ENCODE assay signal across 17 cellular contexts in the genomic region with DNA sequence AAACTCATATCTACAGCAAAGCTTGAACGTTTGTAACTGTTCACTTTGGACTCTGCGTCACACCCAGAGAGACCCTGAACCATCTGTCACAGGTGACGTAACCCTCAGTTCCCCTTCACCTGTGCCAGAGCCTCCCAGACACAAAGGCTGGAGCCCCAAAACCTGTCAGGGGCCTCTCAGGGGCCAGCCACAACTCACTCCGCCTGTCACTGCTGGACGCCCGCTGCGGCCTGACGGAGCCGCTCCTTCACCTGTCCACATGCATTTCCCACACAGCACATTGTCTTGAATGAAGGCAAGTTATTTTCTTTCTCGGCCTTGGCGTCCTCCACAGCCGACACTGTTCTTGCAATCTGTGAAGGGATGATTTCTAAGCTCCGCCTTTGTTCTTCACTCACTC. TPM values are rescaled to one million over a fixed set of nuclear protein-coding genes. Genes with fewer than 3 reads are reported as not detected.
A peak's percentile ranks its signal among the peaks of the same experiment; 100 is the strongest.
DNase-seq lines count a peak whose midpoint lies in the region; ATAC-seq, FAIRE-seq and TF ChIP-seq lines count a peak whose summit lies in the region.
"Had no signal": no experiment of that assay in that cellular context is flagged by ENCODE, and none has a peak within 500 bp of the region (broad histone marks: within the 10 kb centered on the region; RNA-seq: fewer than 3 reads in every experiment).

No MANE protein-coding gene starts in this region.

- no peak for DNase-seq in activated T-cell treated with anti-CD3 and anti-CD28 coated beads, Interleukin-2, amount 50 U/mL, for 72 hours
- no peak for DNase-seq in activated T-cell treated with anti-CD3 and anti-CD28 coated beads, Interleukin-2, amount 50 U/mL, for 1 hour
- DNase-seq in RWPE2 (ENCODE audit: low spot score), result no peak
- DNase-seq in chondrocyte (ENCODE audit: low spot score), result peak; percentile 54
- DNase-seq in small intestine, result peak; percentile 70
- DNase-seq in OCI-M2 (lab: John Stamatoyannopoulos, UW; ENCODE audit: unreplicated experiment), result no peak
- DNase-seq in foreskin fibroblast, result no peak
- DNase-seq: gastrocnemius medialis, NCI-H1092, NCI-H2171 had no signal

- peak overlapping the region; percentile 59 to 66 for H3K4me3 Mint-ChIP-seq in activated T-cell treated with anti-CD3 and anti-CD28 coated beads, Interleukin-2, amount 50 U/mL, for 72 hours
- H3K4me3 Mint-ChIP-seq in chondrocyte (ENCODE audit: unreplicated experiment), result no peak overlapping the region

- no peaks in the 10 kb centered on the region for H3K27me3 ChIP-seq in RWPE2 (ENCODE audit: insufficient read depth, poor library complexity, severe bottlenecking)
- no peaks in the 10 kb centered on the region for H3K27me3 ChIP-seq in small intestine (ENCODE audit: control insufficient read depth in 2 of 2, insufficient read depth in 2 of 2, low read length in 2 of 2)
- H3K27me3 ChIP-seq: gastrocnemius medialis had no signal

- H3K4me1 ChIP-seq in RWPE2 (ENCODE audit: insufficient read depth, poor library complexity, severe bottlenecking) (peaks cover 7% of the 10 kb centered on the region), small intestine (ENCODE audit: control insufficient read depth in 2 of 2, insufficient read depth in 1 of 2, low read depth in 1 of 2, low read length in 1 of 2) (peaks cover 0 to 2% of the 10 kb centered on the region in 2 donors)
- H3K4me1 ChIP-seq: HAP-1 had no signal

- H3K4me1 Mint-ChIP-seq in activated T-cell treated with anti-CD3 and anti-CD28 coated beads, Interleukin-2, amount 50 U/mL, for 72 hours (ENCODE audit: low read depth), result peaks cover 76% of the 10 kb centered on the region
- peaks cover 64% of the 10 kb centered on the region for H3K4me1 Mint-ChIP-seq in chondrocyte (ENCODE audit: low read depth)

- WGBS in small intestine, 3 donors, result 65 to 85% (median 75%) methylated on average over 11 to 13 of the region's 13 CpGs

- TF ChIP-seq CTCF in RWPE2 (IDR thresholded peaks at IDR 0.05; ENCODE audit: poor library complexity, severe bottlenecking) (no peak), chondrocyte (IDR thresholded peaks at IDR 0.05) (no peak), foreskin fibroblast (IDR thresholded peaks at IDR 0.05; ENCODE audit: low read depth, low read length) (no peak)

- H3K9me3 ChIP-seq in RWPE2 (ENCODE audit: severe bottlenecking) (no peaks in the 10 kb centered on the region), small intestine (ENCODE audit: control insufficient read depth, low read depth) (no peaks in the 10 kb centered on the region)
- H3K9me3 ChIP-seq: gastrocnemius medialis, HAP-1 had no signal

- no peaks in the 10 kb centered on the region for H3K27me3 Mint-ChIP-seq in activated T-cell treated with anti-CD3 and anti-CD28 coated beads, Interleukin-2, amount 50 U/mL, for 72 hours (ENCODE audit: low read depth)
- no peaks in the 10 kb centered on the region for H3K27me3 Mint-ChIP-seq in chondrocyte (ENCODE audit: low read depth)

- peaks cover 10 to 13% of the 10 kb centered on the region in 2 donors for H3K36me3 Mint-ChIP-seq in activated T-cell treated with anti-CD3 and anti-CD28 coated beads, Interleukin-2, amount 50 U/mL, for 72 hours (ENCODE audit: insufficient read depth in 2 of 2)
- H3K36me3 Mint-ChIP-seq in chondrocyte (ENCODE audit: low read depth), result peaks cover 2% of the 10 kb centered on the region

- H3K4me3 ChIP-seq in RWPE2 (ENCODE audit: severe bottlenecking) (no peak overlapping the region), small intestine (ENCODE audit: low read depth in 1 of 2, low read length in 2 of 2) (no peak overlapping the region), foreskin fibroblast (ENCODE audit: low read depth in 1 of 2, low read length in 2 of 2) (no peak overlapping the region)
- H3K4me3 ChIP-seq: gastrocnemius medialis, HAP-1, K562 had no signal

- peaks cover 0 to 3% of the 10 kb centered on the region in 2 donors for H3K9me3 Mint-ChIP-seq in activated T-cell treated with anti-CD3 and anti-CD28 coated beads, Interleukin-2, amount 50 U/mL, for 72 hours
- no peaks in the 10 kb centered on the region for H3K9me3 Mint-ChIP-seq in chondrocyte (ENCODE audit: low read depth)

- peak overlapping the region; percentile 78 for H3K27ac Mint-ChIP-seq in activated T-cell treated with anti-CD3 and anti-CD28 coated beads, Interleukin-2, amount 50 U/mL, for 72 hours
- H3K27ac Mint-ChIP-seq in chondrocyte (ENCODE audit: unreplicated experiment), result no peak overlapping the region

- no peaks in the 10 kb centered on the region; the same call in 1 of the 2 replicates for H3K36me3 ChIP-seq in RWPE2 (ENCODE audit: low read depth)
- H3K36me3 ChIP-seq in small intestine (ENCODE audit: control insufficient read depth in 2 of 2, insufficient read depth in 2 of 2, low read length in 2 of 2), result no peaks in the 10 kb centered on the region
- H3K36me3 ChIP-seq: gastrocnemius medialis, HAP-1 had no signal

- H3K27ac ChIP-seq in RWPE2 (ENCODE audit: poor library complexity, severe bottlenecking) (peak overlapping the region; percentile 7), small intestine (ENCODE audit: low read depth in 1 of 2, low read length in 1 of 2) (peak overlapping the region in 1 of 2 donors; percentile 17)

- no peak for ATAC-seq in activated T-cell treated with anti-CD3 and anti-CD28 coated beads, Interleukin-2, amount 50 U/mL, for 72 hours (replicated peaks in 1 of 2)
- no peak for ATAC-seq in RWPE2 (ENCODE audit: low read depth)
- ATAC-seq in GM18907 (IDR thresholded peaks at IDR 0.05; ENCODE audit: unreplicated experiment), result no peak
- ATAC-seq: K562 had no signal

- FAIRE-seq in small intestine (lab: Jason Lieb, UNC), result no peak
- FAIRE-seq: K562 had no signal

RNA-seq across cellular contexts. Expression of a gene that starts 7.9 kb away (rescaled TPM):
- 10 to 100 TPM; 39.2 to 48.9 TPM for total RNA-seq in activated T-cell treated with anti-CD3 and anti-CD28 coated beads, Interleukin-2, amount 50 U/mL, for 72 hours
- total RNA-seq in chondrocyte, result 29.9 to 40.0 TPM (median 31.2 TPM) in 3 replicates
- polyA plus RNA-seq in small intestine, result 1 to 10 TPM; 2.0 to 7.2 (median 6.5) TPM

RNA-seq across cellular contexts. Expression of a gene that starts 54.6 kb away (rescaled TPM):
- total RNA-seq in activated T-cell treated with anti-CD3 and anti-CD28 coated beads, Interleukin-2, amount 50 U/mL, for 72 hours, result 1 to 10 TPM in 1 of 2 donors, under 1 TPM in 1; 0.36 to 1.1 TPM
- total RNA-seq in chondrocyte, result not detected in 3 replicates
- polyA plus RNA-seq in small intestine, result not detected
- total RNA-seq: cerebellum, gastrocnemius medialis, K562, liver, pulmonary artery endothelial cell had no signal
- polyA plus RNA-seq: AG04450, K562, liver had no signal

Comparison
In these comparisons a context has a peak if more than half of its experiments do, and no peak if none do; other contexts are left out.
1. DNase-seq: peak in chondrocyte (single experiment) and small intestine (single experiment); none in activated T-cell treated with anti-CD3 and anti-CD28 coated beads, Interleukin-2, amount 50 U/mL, for 72 hours (0 of 2), activated T-cell treated with anti-CD3 and anti-CD28 coated beads, Interleukin-2, amount 50 U/mL, for 1 hour (single experiment), RWPE2 (single experiment), OCI-M2 (single experiment) and foreskin fibroblast (0 of 2).